Comparison of ENCODE assay signal across 8 cellular contexts in the genomic region with DNA sequence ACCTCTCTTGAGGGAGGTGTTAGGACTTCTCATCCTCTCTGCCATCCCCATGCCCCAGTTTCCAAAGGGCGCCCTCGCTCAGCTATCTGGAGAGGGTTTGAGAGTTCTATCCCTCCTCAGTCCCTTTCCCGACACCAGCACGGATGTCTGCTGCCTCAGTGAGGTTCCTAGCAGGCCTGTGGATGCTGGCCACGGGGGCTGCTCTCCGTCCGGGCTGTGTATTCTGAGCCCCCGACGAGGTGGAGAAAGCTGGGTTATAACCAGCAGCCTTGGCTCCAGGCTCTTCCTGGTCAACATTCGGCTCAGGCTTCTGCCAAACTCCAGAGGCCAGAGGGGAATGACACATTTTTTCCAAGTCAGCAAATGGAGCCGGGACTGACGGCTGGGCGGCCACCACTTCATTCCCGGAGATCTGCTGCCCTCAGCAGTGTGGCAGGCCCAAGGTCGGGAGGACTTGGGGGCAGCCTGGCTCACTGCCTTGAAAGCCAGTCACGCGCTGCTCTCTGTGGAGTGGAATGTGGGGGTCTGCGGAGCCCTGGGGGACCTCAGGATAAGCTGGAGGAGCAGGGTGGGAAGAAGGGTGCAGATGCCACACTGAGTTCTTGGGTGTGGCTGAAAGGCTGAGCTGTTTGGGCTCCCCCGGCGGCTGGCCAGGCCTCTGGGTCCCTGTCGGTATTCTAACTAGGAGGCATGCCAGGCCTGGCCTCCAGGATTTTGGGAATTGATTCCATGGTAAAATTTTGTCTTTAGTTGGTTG. TPM values are rescaled to one million over a fixed set of nuclear protein-coding genes. Genes with fewer than 3 reads are reported as not detected.
DNase-seq lines count a peak whose midpoint lies in the region; ATAC-seq and TF ChIP-seq lines count a peak whose summit lies in the region.

No MANE protein-coding gene starts in this region.

- peak overlapping the region; percentile 85 for H3K4me2 ChIP-seq in HCT116 (ENCODE audit: low read length)

- H3K4me3 ChIP-seq in HCT116 (replicated peaks in 1 of 2; ENCODE audit: low read depth in 1 of 2, low read length in 2 of 2), result no peak overlapping the region
- peak overlapping the region; percentile 79 for H3K4me3 ChIP-seq in adipocyte (ENCODE audit: low read length)
- peak overlapping the region in 4 of 8 donors; percentile 39 to 68 (median 44) for H3K4me3 ChIP-seq in spleen

- TF ChIP-seq POLR2A in HCT116 (IDR thresholded peaks at IDR 0.05; ENCODE audit: borderline replicate concordance, extremely low read depth, insufficient read depth, insufficient read length) (no peak), spleen (IDR thresholded peaks at IDR 0.05) (peak in 1 of 3 donors; percentile 44)

- peaks cover 31% of the 10 kb centered on the region for H3K79me2 ChIP-seq in HCT116 (ENCODE audit: insufficient read depth, low read length)

- no peaks in the 10 kb centered on the region for H3K9me2 ChIP-seq in HCT116 (ENCODE audit: insufficient read depth)

- 39 to 72% (median 66%) methylated on average over 20 to 21 of the region's 21 CpGs for WGBS in spleen, 5 donors

- peak; percentile 19 for ATAC-seq in HCT116
- ATAC-seq in HG03571 (IDR thresholded peaks at IDR 0.05; ENCODE audit: unreplicated experiment), result no peak

- no TSS peak for BruUV-seq in HCT116 (replicated peaks; lab: Mats Ljungman, UMichigan)

- H3K9me3 ChIP-seq in HCT116 (ENCODE audit: control insufficient read depth in 1 of 2, insufficient read depth in 1 of 2, low read depth in 1 of 2, low read length in 2 of 2), result no peaks in the 10 kb centered on the region
- H3K9me3 ChIP-seq in adipocyte (ENCODE audit: control insufficient read depth, low read length), result no peaks in the 10 kb centered on the region
- no peaks in the 10 kb centered on the region for H3K9me3 ChIP-seq in spleen

- H3K27ac ChIP-seq in HCT116 (ENCODE audit: low read depth, low read length), result peak overlapping the region; percentile 99
- H3K27ac ChIP-seq in spleen, result peak overlapping the region; percentile 83 to 100 (median 98)

- peaks cover 35 to 62% of the 10 kb centered on the region in 2 experiments for H3K4me1 ChIP-seq in HCT116 (ENCODE audit: control insufficient read depth in 1 of 2, insufficient read depth in 2 of 2, low read length in 2 of 2)
- peaks cover 57% of the 10 kb centered on the region for H3K4me1 ChIP-seq in adipocyte (ENCODE audit: control insufficient read depth, insufficient read depth, low read length)
- peaks cover 39 to 80% (median 70%) of the 10 kb centered on the region in 6 donors for H3K4me1 ChIP-seq in spleen

- peak overlapping the region; percentile 87 for H3K9ac ChIP-seq in HCT116 (ENCODE audit: low read length)
- peak overlapping the region; percentile 99 for H3K9ac ChIP-seq in adipocyte (ENCODE audit: low read length)

- no peak for DNase-seq in HCT116 (ENCODE audit: low read depth, low spot score)
- DNase-seq in adipocyte (ENCODE audit: low read depth), result peak; percentile 66
- DNase-seq in iris pigment epithelial cell (ENCODE audit: low read depth), result peak; percentile 28
- peak; percentile 88 for DNase-seq in spleen
- no peak for DNase-seq in COLO829 (ENCODE audit: low spot score)
- no peak for DNase-seq in GM20000 (ENCODE audit: low spot score)
- no peak for DNase-seq in stimulated activated CD4-positive, alpha-beta T cell treated with anti-CD3 and anti-CD28 coated beads, Interleukin-1b, Interleukin-23, amount 100 ng/mL, for 48 hours

- POLR2A ChIA-PET in HCT116 (lab: Charles Lee), result interaction anchor here (0.7 to 2.8 kb wide), 10 partner anchors 39 to 489 kb away, joined by 3 to 26 read pairs (median 4); a partner anchor contains a TSS

- no peaks in the 10 kb centered on the region for H3K27me3 ChIP-seq in HCT116 (ENCODE audit: insufficient read depth, low read length)
- no peaks in the 10 kb centered on the region for H3K27me3 ChIP-seq in adipocyte (replicated peaks; ENCODE audit: control insufficient read depth, insufficient read depth, low read length)
- no peaks in the 10 kb centered on the region for H3K27me3 ChIP-seq in spleen (replicated peaks in 1 of 7)

- CTCF ChIA-PET in HCT116 (lab: Charles Lee), result interaction anchor here (0.7 to 6.0 kb wide), 24 partner anchors 9 to 652 kb away, joined by 3 to 77 read pairs (median 6); a partner anchor contains a TSS

- no peak for TF ChIP-seq CTCF in HCT116 (IDR thresholded peaks at IDR 0.05 in 2 of 3, conservative IDR thresholded peaks at IDR 0.05 in 1 of 3; ENCODE audit: borderline replicate concordance in 1 of 3, insufficient read depth in 1 of 3, low read depth in 2 of 3, low read length in 2 of 3)
- no peak for TF ChIP-seq CTCF in spleen (IDR thresholded peaks at IDR 0.05 in 8 of 11, conservative IDR thresholded peaks at IDR 0.05 in 3 of 11)
- no peak for TF ChIP-seq CTCF in GM20000 (IDR thresholded peaks at IDR 0.05; ENCODE audit: extremely low read depth, missing control alignments)

- no peaks in the 10 kb centered on the region for H4K20me1 ChIP-seq in HCT116 (ENCODE audit: insufficient read depth)

- no peak overlapping the region for H2AFZ ChIP-seq in HCT116 (ENCODE audit: low read depth, low read length, poor library complexity, severe bottlenecking)

- intact Hi-C loops in HCT116 (cut with micrococcal nuclease) (loop anchor here (1.0 to 5.0 kb wide), 5 partner anchors 350 to 652 kb away; no protein-coding TSS in a partner anchor), spleen (cut with DNase I; ENCODE audit: low total_unique reads) (loop anchor here (2.0 kb wide), 1 partner anchor 472 kb away; no protein-coding TSS in a partner anchor)

- H3K36me3 ChIP-seq in HCT116 (ENCODE audit: control insufficient read depth in 1 of 2, insufficient read depth in 2 of 2, low read length in 2 of 2) (peaks cover 4 to 21% of the 10 kb centered on the region in 2 experiments; a peak in 2 of 4 replicates), adipocyte (ENCODE audit: control insufficient read depth, insufficient read depth, low read length, severe bottlenecking) (peaks cover 17% of the 10 kb centered on the region), spleen (peaks cover 0 to 69% (median 33%) of the 10 kb centered on the region in 6 donors)

- TF ChIP-seq RAD21 in HCT116 (IDR thresholded peaks at IDR 0.05; ENCODE audit: low read depth), result no peak

- RAD21 ChIA-PET in HCT116 (lab: Charles Lee; ENCODE audit: low non-redundant PET in 1 of 2, low total read pairs in 2 of 2, uncharacterized antibody in 2 of 2, unreplicated experiment in 2 of 2), result interaction anchor here (0.6 to 1.6 kb wide), 8 partner anchors 34 to 487 kb away, joined by 3 to 9 read pairs (median 3); a partner anchor contains a TSS

TF ChIP-seq in HCT116, 20 proteins besides CTCF, POLR2A, EP300 and RAD21:
- TF ChIP-seq CEBPB (IDR thresholded peaks at IDR 0.05; ENCODE audit: low read depth), result no peak
- TF ChIP-seq, protein P1, sequence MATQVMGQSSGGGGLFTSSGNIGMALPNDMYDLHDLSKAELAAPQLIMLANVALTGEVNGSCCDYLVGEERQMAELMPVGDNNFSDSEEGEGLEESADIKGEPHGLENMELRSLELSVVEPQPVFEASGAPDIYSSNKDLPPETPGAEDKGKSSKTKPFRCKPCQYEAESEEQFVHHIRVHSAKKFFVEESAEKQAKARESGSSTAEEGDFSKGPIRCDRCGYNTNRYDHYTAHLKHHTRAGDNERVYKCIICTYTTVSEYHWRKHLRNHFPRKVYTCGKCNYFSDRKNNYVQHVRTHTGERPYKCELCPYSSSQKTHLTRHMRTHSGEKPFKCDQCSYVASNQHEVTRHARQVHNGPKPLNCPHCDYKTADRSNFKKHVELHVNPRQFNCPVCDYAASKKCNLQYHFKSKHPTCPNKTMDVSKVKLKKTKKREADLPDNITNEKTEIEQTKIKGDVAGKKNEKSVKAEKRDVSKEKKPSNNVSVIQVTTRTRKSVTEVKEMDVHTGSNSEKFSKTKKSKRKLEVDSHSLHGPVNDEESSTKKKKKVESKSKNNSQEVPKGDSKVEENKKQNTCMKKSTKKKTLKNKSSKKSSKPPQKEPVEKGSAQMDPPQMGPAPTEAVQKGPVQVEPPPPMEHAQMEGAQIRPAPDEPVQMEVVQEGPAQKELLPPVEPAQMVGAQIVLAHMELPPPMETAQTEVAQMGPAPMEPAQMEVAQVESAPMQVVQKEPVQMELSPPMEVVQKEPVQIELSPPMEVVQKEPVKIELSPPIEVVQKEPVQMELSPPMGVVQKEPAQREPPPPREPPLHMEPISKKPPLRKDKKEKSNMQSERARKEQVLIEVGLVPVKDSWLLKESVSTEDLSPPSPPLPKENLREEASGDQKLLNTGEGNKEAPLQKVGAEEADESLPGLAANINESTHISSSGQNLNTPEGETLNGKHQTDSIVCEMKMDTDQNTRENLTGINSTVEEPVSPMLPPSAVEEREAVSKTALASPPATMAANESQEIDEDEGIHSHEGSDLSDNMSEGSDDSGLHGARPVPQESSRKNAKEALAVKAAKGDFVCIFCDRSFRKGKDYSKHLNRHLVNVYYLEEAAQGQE (IDR thresholded peaks at IDR 0.05; ENCODE audit: low read depth), result no peak
- no peak for TF ChIP-seq SIN3A (IDR thresholded peaks at IDR 0.05; ENCODE audit: low read depth)
- TF ChIP-seq TCF7L2 (IDR thresholded peaks at IDR 0.05; ENCODE audit: borderline replicate concordance, extremely low read depth, insufficient read depth, insufficient read length), result no peak
- TF ChIP-seq SP1 (IDR thresholded peaks at IDR 0.05; ENCODE audit: low read depth), result no peak
- TF ChIP-seq ELF1 (IDR thresholded peaks at IDR 0.05; ENCODE audit: borderline replicate concordance, low read depth), result no peak
- no peak for TF ChIP-seq FOSL1 (IDR thresholded peaks at IDR 0.05; ENCODE audit: low read depth)
- no peak for TF ChIP-seq ZFX (IDR thresholded peaks at IDR 0.05)
- TF ChIP-seq, protein P2, sequence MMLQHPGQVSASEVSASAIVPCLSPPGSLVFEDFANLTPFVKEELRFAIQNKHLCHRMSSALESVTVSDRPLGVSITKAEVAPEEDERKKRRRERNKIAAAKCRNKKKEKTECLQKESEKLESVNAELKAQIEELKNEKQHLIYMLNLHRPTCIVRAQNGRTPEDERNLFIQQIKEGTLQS (IDR thresholded peaks at IDR 0.05), result no peak
TF ChIP-seq in HCT116: peak in this region for 0.

RNA-seq across cellular contexts. Expression of a gene that starts 27.4 kb away (rescaled TPM):
- total RNA-seq in HCT116 (2021; ENCODE audit: unreplicated experiment), result 177 TPM
- polyA plus RNA-seq in HCT116 (2012), result 168 and 172 TPM in 2 replicates
- 100 to 1,000 TPM in 3 of 7 donors, 10 to 100 TPM in 4; 71.5 to 107 (median 88.9) TPM for total RNA-seq in spleen
- 100 to 1,000 TPM in 1 of 3 donors, 10 to 100 TPM in 2; 38.8 to 104 (median 65.4) TPM for polyA plus RNA-seq in spleen

RNA-seq across cellular contexts. Expression of a gene that starts 28.1 kb away (rescaled TPM):
- total RNA-seq in HCT116 (2021; ENCODE audit: unreplicated experiment) (29.0 TPM), spleen (10 to 100 TPM; 14.9 to 32.3 (median 23.9) TPM)
- 29.3 and 32.2 TPM in 2 replicates for polyA plus RNA-seq in HCT116 (2012)
- 10 to 100 TPM in 1 of 3 donors, 1 to 10 TPM in 2; 5.7 to 11.8 (median 7.1) TPM for polyA plus RNA-seq in spleen

RNA-seq across cellular contexts. Expression of a gene that starts 39.4 kb away (rescaled TPM):
- 195 TPM for total RNA-seq in HCT116 (2021; ENCODE audit: unreplicated experiment)
- 89.2 and 104 TPM in 2 replicates for polyA plus RNA-seq in HCT116 (2012)
- total RNA-seq in spleen, result 10 to 100 TPM in 2 of 7 donors, 1 to 10 TPM in 5; 3.9 to 10.4 (median 8.7) TPM
- 10 to 100 TPM in 1 of 3 donors, 1 to 10 TPM in 2; 6.9 to 14.0 (median 7.7) TPM for polyA plus RNA-seq in spleen

RNA-seq across cellular contexts. Expression of a gene that starts 57.7 kb away (rescaled TPM):
- total RNA-seq in HCT116 (2021; ENCODE audit: unreplicated experiment) (17.4 TPM), spleen (10 to 100 TPM in 2 of 7 donors, 1 to 10 TPM in 5; 6.0 to 10.1 (median 9.0) TPM)
- 12.6 and 13.4 TPM in 2 replicates for polyA plus RNA-seq in HCT116 (2012)
- polyA plus RNA-seq in spleen, result 1 to 10 TPM; 4.8 to 8.0 (median 5.1) TPM

Comparison
In these comparisons a context has a peak if more than half of its experiments do, and no peak if none do; other contexts are left out.
1. DNase-seq: peak in adipocyte (single experiment), iris pigment epithelial cell (single experiment) and spleen (single experiment); none in HCT116 (single experiment), COLO829 (single experiment), GM20000 (single experiment) and stimulated activated CD4-positive, alpha-beta T cell treated with anti-CD3 and anti-CD28 coated beads, Interleukin-1b, Interleukin-23, amount 100 ng/mL, for 48 hours (single experiment).
2. RNA of a gene that starts 39.4 kb away (total RNA-seq): 195 TPM in HCT116 (single experiment); 3.9 to 10.4 TPM in spleen; every median in the first group is over 10 times any median in the second.